In genomic region chr11:68300076-68300830, GRCh38 we compare ENCODE assay signal across 22 cellular contexts.
"Had no signal": no experiment of that assay in that cellular context is flagged by ENCODE, and none has a peak within 500 bp of the region (broad histone marks: within the 10 kb centered on the region; RNA-seq: fewer than 3 reads in every experiment).

No MANE protein-coding gene starts in this region.

- H3K9me3 Mint-ChIP-seq: activated T-cell treated with anti-CD3 and anti-CD28 coated beads, Interleukin-2, amount 50 U/mL, for 24 hours; natural killer cell treated with Interleukin-12 subunit alpha and Interleukin-12 subunit beta and Interleukin-15 and Interleukin-18, amount 100 ng/mL, for 72 hours; stimulated activated naive CD8-positive, alpha-beta T cell treated with anti-CD3 and anti-CD28 coated beads, Interleukin-15, Interleukin-2, amounts not matched to agents 100 ng/mL and 50 ng/mL, for 24 hours had no signal

- H3K36me3 ChIP-seq: gastrocnemius medialis, tibial nerve, uterus had no signal

- H3K4me3 ChIP-seq: gastrocnemius medialis, lung, tibial nerve, uterus had no signal

- H3K9me3 ChIP-seq: gastrocnemius medialis, uterus had no signal

- DNase-seq: activated CD4-positive, alpha-beta T cell treated with anti-CD3 and anti-CD28 coated beads, Interleukin-2, amount 10 ng/mL, durations not matched to agents 7 days and 5 days; activated CD8-positive, alpha-beta T cell treated with anti-CD3 and anti-CD28 coated beads, Interleukin-2, amount 10 ng/mL, durations not matched to agents 7 days and 5 days; activated naive CD4-positive, alpha-beta T cell treated with anti-CD3 and anti-CD28 coated beads for 36 hours; activated T-cell treated with anti-CD3 and anti-CD28 coated beads, Interleukin-2, amount 50 U/mL, for 24 hours; anterior cingulate cortex; central memory CD4-positive, alpha-beta T cell; cortex of kidney; gastrocnemius medialis; kidney; nucleus accumbens; T1000; uterus had no signal

- H3K4me3 Mint-ChIP-seq: activated CD4-positive, alpha-beta T cell treated with anti-CD3 and anti-CD28 coated beads, Interleukin-2, amount 10 ng/mL, durations not matched to agents 7 days and 5 days; activated CD8-positive, alpha-beta T cell treated with anti-CD3 and anti-CD28 coated beads, Interleukin-2, amount 10 ng/mL, durations not matched to agents 7 days and 5 days; activated naive CD4-positive, alpha-beta T cell treated with anti-CD3 and anti-CD28 coated beads for 36 hours; activated T-cell treated with anti-CD3 and anti-CD28 coated beads, Interleukin-2, amount 50 U/mL, for 24 hours; brain; mesothelial cell of epicardium; natural killer cell treated with Interleukin-12 subunit alpha and Interleukin-12 subunit beta and Interleukin-15 and Interleukin-18, amount 100 ng/mL, for 72 hours; stimulated activated naive CD8-positive, alpha-beta T cell treated with anti-CD3 and anti-CD28 coated beads, Interleukin-15, Interleukin-2, amounts not matched to agents 100 ng/mL and 50 ng/mL, for 24 hours had no signal

- H3K4me1 Mint-ChIP-seq: mesothelial cell of epicardium had no signal

- H3K27me3 Mint-ChIP-seq: activated T-cell treated with anti-CD3 and anti-CD28 coated beads, Interleukin-2, amount 50 U/mL, for 24 hours; natural killer cell treated with Interleukin-12 subunit alpha and Interleukin-12 subunit beta and Interleukin-15 and Interleukin-18, amount 100 ng/mL, for 72 hours; progenitor cell of endocrine pancreas; stimulated activated naive CD8-positive, alpha-beta T cell treated with anti-CD3 and anti-CD28 coated beads, Interleukin-15, Interleukin-2, amounts not matched to agents 100 ng/mL and 50 ng/mL, for 24 hours had no signal

- H3K27me3 ChIP-seq: gastrocnemius medialis, tibial nerve, uterus had no signal

- ATAC-seq: activated CD4-positive, CD25-positive, alpha-beta regulatory T cell treated with anti-CD3 and anti-CD28 coated beads, Interleukin-2, amount 50 U/mL, for 24 hours; activated CD8-positive, alpha-beta T cell treated with anti-CD3 and anti-CD28 coated beads, Interleukin-2, amount 10 ng/mL, durations not matched to agents 7 days and 5 days; esophagus mucosa; gastrocnemius medialis; left lobe of liver; natural killer cell treated with Interleukin-12 subunit alpha and Interleukin-12 subunit beta and Interleukin-15 and Interleukin-18, amount 100 ng/mL, for 72 hours had no signal

- H3K27ac ChIP-seq: gastrocnemius medialis, tibial nerve, uterus had no signal

- H3K27ac Mint-ChIP-seq: activated CD4-positive, alpha-beta T cell treated with anti-CD3 and anti-CD28 coated beads, Interleukin-2, amount 10 ng/mL, durations not matched to agents 7 days and 5 days; activated CD8-positive, alpha-beta T cell treated with anti-CD3 and anti-CD28 coated beads, Interleukin-2, amount 10 ng/mL, durations not matched to agents 7 days and 5 days; activated naive CD4-positive, alpha-beta T cell treated with anti-CD3 and anti-CD28 coated beads for 36 hours; activated T-cell treated with anti-CD3 and anti-CD28 coated beads, Interleukin-2, amount 50 U/mL, for 24 hours; brain; mesothelial cell of epicardium; natural killer cell treated with Interleukin-12 subunit alpha and Interleukin-12 subunit beta and Interleukin-15 and Interleukin-18, amount 100 ng/mL, for 72 hours; progenitor cell of endocrine pancreas; stimulated activated naive CD8-positive, alpha-beta T cell treated with anti-CD3 and anti-CD28 coated beads, Interleukin-15, Interleukin-2, amounts not matched to agents 100 ng/mL and 50 ng/mL, for 24 hours had no signal

- H3K4me1 ChIP-seq: uterus had no signal

- H3K36me3 Mint-ChIP-seq: brain; mesothelial cell of epicardium; natural killer cell treated with Interleukin-12 subunit alpha and Interleukin-12 subunit beta and Interleukin-15 and Interleukin-18, amount 100 ng/mL, for 72 hours had no signal
